In the genomic region with DNA sequence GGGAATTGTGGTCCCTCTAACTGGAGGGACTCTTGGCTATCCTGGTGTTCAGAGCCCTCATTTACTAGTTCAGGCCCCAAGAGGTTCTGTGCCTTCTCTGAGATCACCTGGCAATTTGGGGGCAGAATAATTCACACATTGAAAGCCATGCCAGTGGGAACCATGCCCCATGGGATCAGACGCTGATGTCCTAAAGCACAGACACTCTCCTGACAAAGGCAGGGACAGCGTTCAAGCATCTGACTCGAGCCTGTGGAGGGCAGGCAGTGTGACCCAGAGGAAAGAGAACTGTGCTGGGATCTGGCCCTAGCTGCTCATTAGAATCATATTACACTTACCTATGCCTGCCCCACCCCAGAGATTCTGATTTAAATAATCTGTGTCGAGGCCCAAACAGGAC, we compare ENCODE assay signal across 14 cellular contexts. TPM values are rescaled to one million over a fixed set of nuclear protein-coding genes. Genes with fewer than 3 reads are reported as not detected.
DNase-seq lines count a peak whose midpoint lies in the region; ATAC-seq and TF ChIP-seq lines count a peak whose summit lies in the region.
"Had no signal": no experiment of that assay in that cellular context is flagged by ENCODE, and none has a peak within 500 bp of the region (broad histone marks: within the 10 kb centered on the region; RNA-seq: fewer than 3 reads in every experiment).

No MANE protein-coding gene starts in this region.

- H3K27me3 ChIP-seq in CD8-positive, alpha-beta memory T cell (ENCODE audit: insufficient read depth, low read length, poor library complexity, severe bottlenecking) = no peaks in the 10 kb centered on the region

- DNase-seq in CD8-positive, alpha-beta memory T cell = no peak
- peak; percentile 62 to 64 for DNase-seq in activated T-cell treated with anti-CD3 and anti-CD28 coated beads, Interleukin-2, amount 50 U/mL, for 48 hours
- DNase-seq in progenitor cell of endocrine pancreas (ENCODE audit: low spot score, unreplicated experiment) = no peak
- DNase-seq: cerebellar nuclear complex, HCEC 1CT, islet precursor cell, NCI-H226, PC-3, T1000 had no signal

- H3K4me3 ChIP-seq in CD8-positive, alpha-beta memory T cell (ENCODE audit: low read length) = peak overlapping the region; percentile 10

- H3K9me3 Mint-ChIP-seq in CD8-positive, alpha-beta memory T cell = peaks cover 2 to 25% (median 23%) of the 10 kb centered on the region in 5 donors
- H3K9me3 Mint-ChIP-seq in progenitor cell of endocrine pancreas (ENCODE audit: low read depth) = no peaks in the 10 kb centered on the region

- H3K36me3 ChIP-seq in CD8-positive, alpha-beta memory T cell (ENCODE audit: insufficient read depth, low read length) = no peaks in the 10 kb centered on the region

- peak overlapping the region; percentile 77 to 95 (median 88) for H3K27ac Mint-ChIP-seq in CD8-positive, alpha-beta memory T cell
- peak overlapping the region; percentile 15 for H3K27ac Mint-ChIP-seq in progenitor cell of endocrine pancreas

- H3K4me1 Mint-ChIP-seq in CD8-positive, alpha-beta memory T cell = peaks cover 41 to 64% (median 55%) of the 10 kb centered on the region in 3 donors
- no peaks in the 10 kb centered on the region for H3K4me1 Mint-ChIP-seq in progenitor cell of endocrine pancreas (ENCODE audit: low read depth)

- no peak for TF ChIP-seq CTCF in progenitor cell of endocrine pancreas (IDR thresholded peaks at IDR 0.05; ENCODE audit: unreplicated experiment)

- no peak overlapping the region for H3K27ac ChIP-seq in CD8-positive, alpha-beta memory T cell (ENCODE audit: low read depth, low read length)

- H3K4me1 ChIP-seq in CD8-positive, alpha-beta memory T cell (ENCODE audit: insufficient read depth, low read length) = peaks cover 42% of the 10 kb centered on the region

- peaks cover 16% of the 10 kb centered on the region for H3K9me3 ChIP-seq in CD8-positive, alpha-beta memory T cell (ENCODE audit: low read length)

- peak; percentile 4 for ATAC-seq in HG02943 (IDR thresholded peaks at IDR 0.05; ENCODE audit: low read depth, unreplicated experiment)
- no peak for ATAC-seq in activated CD4-positive, CD25-positive, alpha-beta regulatory T cell treated with anti-CD3 and anti-CD28 coated beads, Interleukin-2, amount 50 U/mL, for 24 hours
- ATAC-seq in HG02642 (IDR thresholded peaks at IDR 0.05; ENCODE audit: poor library complexity, unreplicated experiment) = no peak
- no peak for ATAC-seq in HG03045 (IDR thresholded peaks at IDR 0.05; ENCODE audit: unreplicated experiment)
- ATAC-seq: PC-3 had no signal

- CTCF ChIA-PET in CD8-positive, alpha-beta memory T cell (lab: Charles Lee) = interaction anchor here (0.7 to 33.9 kb wide), 9 partner anchors 10 to 158 kb away, joined by 3 to 945 read pairs (median 7); a partner anchor contains a TSS

- H3K4me3 Mint-ChIP-seq in CD8-positive, alpha-beta memory T cell = peak overlapping the region in 6 of 7 donors; percentile 8 to 66 (median 54)
- H3K4me3 Mint-ChIP-seq in progenitor cell of endocrine pancreas (ENCODE audit: low read depth) = no peak overlapping the region

- H3K36me3 Mint-ChIP-seq in CD8-positive, alpha-beta memory T cell = peaks cover 1 to 14% (median 3%) of the 10 kb centered on the region in 3 donors
- no peaks in the 10 kb centered on the region for H3K36me3 Mint-ChIP-seq in progenitor cell of endocrine pancreas (ENCODE audit: insufficient read depth)

- peaks cover 0 to 2% of the 10 kb centered on the region in 2 donors for H3K27me3 Mint-ChIP-seq in CD8-positive, alpha-beta memory T cell
- peaks cover 19% of the 10 kb centered on the region for H3K27me3 Mint-ChIP-seq in progenitor cell of endocrine pancreas

- POLR2A ChIA-PET in CD8-positive, alpha-beta memory T cell (lab: Charles Lee) = interaction anchor here (0.9 to 1.4 kb wide), 6 partner anchors 15 to 39 kb away, joined by 3 to 14 read pairs (median 4); no protein-coding TSS in a partner anchor

RNA-seq across cellular contexts. Expression of a gene that starts 2.4 kb away (rescaled TPM):
- total RNA-seq in CD8-positive, alpha-beta memory T cell = 10 to 100 TPM; 93.5 to 98.0 TPM
- 4.8 TPM for polyA plus RNA-seq in CD8-positive, alpha-beta memory T cell
- total RNA-seq in progenitor cell of endocrine pancreas = not detected in 2 replicates

RNA-seq across cellular contexts. Expression of a gene that starts 18.4 kb away (rescaled TPM):
- total RNA-seq in CD8-positive, alpha-beta memory T cell = not detected
- not detected for polyA plus RNA-seq in CD8-positive, alpha-beta memory T cell
- not detected in 2 replicates for total RNA-seq in progenitor cell of endocrine pancreas
- total RNA-seq: PC-3 had no signal
- polyA plus RNA-seq: neural cell had no signal

RNA-seq across cellular contexts. Expression of a gene that starts 47.4 kb away (rescaled TPM):
- total RNA-seq in CD8-positive, alpha-beta memory T cell = 1 to 10 TPM; 1.1 to 1.8 TPM
- polyA plus RNA-seq in CD8-positive, alpha-beta memory T cell = 0.12 TPM
- 7.0 and 7.4 TPM in 2 replicates for total RNA-seq in progenitor cell of endocrine pancreas

RNA-seq across cellular contexts. Expression of a gene that starts 51.6 kb away (rescaled TPM):
- total RNA-seq in CD8-positive, alpha-beta memory T cell = not detected
- not detected for polyA plus RNA-seq in CD8-positive, alpha-beta memory T cell
- not detected in 2 replicates for total RNA-seq in progenitor cell of endocrine pancreas
- total RNA-seq: PC-3 had no signal

Comparison
In these comparisons a context has a peak if more than half of its experiments do, and no peak if none do; other contexts are left out.
1. DNase-seq: peak in activated T-cell treated with anti-CD3 and anti-CD28 coated beads, Interleukin-2, amount 50 U/mL, for 48 hours (2 of 2); none in CD8-positive, alpha-beta memory T cell (0 of 5) and progenitor cell of endocrine pancreas (single experiment).
2. RNA of a gene that starts 2.4 kb away (total RNA-seq): 93.5 to 98.0 TPM in CD8-positive, alpha-beta memory T cell; not detected in progenitor cell of endocrine pancreas; every median in the first group is over 10 times any median in the second.